Comparison of ENCODE assay signal across 31 cellular contexts in genomic region chr14:56107615-56108014, GRCh38.
"Had no signal": no experiment of that assay in that cellular context is flagged by ENCODE, and none has a peak within 500 bp of the region (broad histone marks: within the 10 kb centered on the region; RNA-seq: fewer than 3 reads in every experiment).

No MANE protein-coding gene starts in this region.

- H3K9me3 ChIP-seq: ascending aorta had no signal

- H3K9me3 Mint-ChIP-seq: activated CD4-positive, alpha-beta memory T cell treated with anti-CD3 and anti-CD28 coated beads, Interleukin-2, amount 10 ng/mL, durations not matched to agents 7 days and 5 days; activated CD4-positive, alpha-beta T cell treated with anti-CD3 and anti-CD28 coated beads, Interleukin-2, amount 10 ng/mL, durations not matched to agents 7 days and 5 days; activated naive CD4-positive, alpha-beta T cell treated with anti-CD3 and anti-CD28 coated beads, Interleukin-2, amount 10 ng/mL, durations not matched to agents 7 days and 5 days; activated naive CD4-positive, alpha-beta T cell treated with anti-CD3 and anti-CD28 coated beads, Interleukin-2, amount 50 U/mL, for 72 hours; activated naive CD8-positive, alpha-beta T cell treated with anti-CD3 and anti-CD28 coated beads, Interleukin-2, amount 10 ng/mL, durations not matched to agents 7 days and 5 days; activated T-cell treated with anti-CD3 and anti-CD28 coated beads, Interleukin-2, amount 50 U/mL, for 24 hours; activated T-cell treated with anti-CD3 and anti-CD28 coated beads, Interleukin-2, amount 50 U/mL, for 72 hours; central memory CD8-positive, alpha-beta T cell; dendritic cell treated with granulocyte-macrophage colony-stimulating factor and Interleukin-4, amounts not matched to agents 40 ng/mL and 50 ng/mL, for 4 days; endodermal cell; T-helper 2 cell treated with Interferon-gamma antibody and Interleukin-4, amounts not matched to agents 5 μg/mL and 100 μg/mL, for 36 hours had no signal

- ATAC-seq: activated CD4-positive, alpha-beta T cell treated with anti-CD3 and anti-CD28 coated beads for 36 hours; activated naive CD4-positive, alpha-beta T cell treated with anti-CD3 and anti-CD28 coated beads, Interleukin-2, amount 50 U/mL, for 72 hours; activated T-cell treated with anti-CD3 and anti-CD28 coated beads, Interleukin-2, amount 50 U/mL, for 72 hours; esophagus mucosa; T-helper 17 cell had no signal

- FAIRE-seq: bronchial epithelial cell, frontal cortex had no signal

- H3K27ac Mint-ChIP-seq: activated CD4-positive, alpha-beta memory T cell treated with anti-CD3 and anti-CD28 coated beads, Interleukin-2, amount 10 ng/mL, durations not matched to agents 7 days and 5 days; activated CD4-positive, alpha-beta T cell treated with anti-CD3 and anti-CD28 coated beads for 36 hours; activated CD4-positive, alpha-beta T cell treated with anti-CD3 and anti-CD28 coated beads, Interleukin-2, amount 10 ng/mL, durations not matched to agents 7 days and 5 days; activated naive CD4-positive, alpha-beta T cell treated with anti-CD3 and anti-CD28 coated beads, Interleukin-2, amount 10 ng/mL, durations not matched to agents 7 days and 5 days; activated naive CD4-positive, alpha-beta T cell treated with anti-CD3 and anti-CD28 coated beads, Interleukin-2, amount 50 U/mL, for 72 hours; activated naive CD8-positive, alpha-beta T cell treated with anti-CD3 and anti-CD28 coated beads, Interleukin-2, amount 10 ng/mL, durations not matched to agents 7 days and 5 days; activated T-cell treated with anti-CD3 and anti-CD28 coated beads, Interleukin-2, amount 50 U/mL, for 24 hours; activated T-cell treated with anti-CD3 and anti-CD28 coated beads, Interleukin-2, amount 50 U/mL, for 72 hours; dendritic cell treated with granulocyte-macrophage colony-stimulating factor and Interleukin-4, amounts not matched to agents 40 ng/mL and 50 ng/mL, for 4 days; endodermal cell; T-helper 17 cell; T-helper 2 cell treated with Interferon-gamma antibody and Interleukin-4, amounts not matched to agents 5 μg/mL and 100 μg/mL, for 36 hours had no signal

- H3K36me3 ChIP-seq: ascending aorta, brain microvascular endothelial cell had no signal

- H3K27ac ChIP-seq: ascending aorta, brain microvascular endothelial cell, coronary artery, dorsolateral prefrontal cortex had no signal

- H3K27me3 ChIP-seq: ascending aorta, brain microvascular endothelial cell, dorsolateral prefrontal cortex had no signal

- H3K4me3 Mint-ChIP-seq: activated CD4-positive, alpha-beta memory T cell treated with anti-CD3 and anti-CD28 coated beads, Interleukin-2, amount 10 ng/mL, durations not matched to agents 7 days and 5 days; activated CD4-positive, alpha-beta T cell treated with anti-CD3 and anti-CD28 coated beads for 36 hours; activated CD4-positive, alpha-beta T cell treated with anti-CD3 and anti-CD28 coated beads, Interleukin-2, amount 10 ng/mL, durations not matched to agents 7 days and 5 days; activated naive CD4-positive, alpha-beta T cell treated with anti-CD3 and anti-CD28 coated beads, Interleukin-2, amount 10 ng/mL, durations not matched to agents 7 days and 5 days; activated naive CD8-positive, alpha-beta T cell treated with anti-CD3 and anti-CD28 coated beads, Interleukin-2, amount 10 ng/mL, durations not matched to agents 7 days and 5 days; activated T-cell treated with anti-CD3 and anti-CD28 coated beads, Interleukin-2, amount 50 U/mL, for 24 hours; activated T-cell treated with anti-CD3 and anti-CD28 coated beads, Interleukin-2, amount 50 U/mL, for 72 hours; central memory CD8-positive, alpha-beta T cell; dendritic cell treated with granulocyte-macrophage colony-stimulating factor and Interleukin-4, amounts not matched to agents 40 ng/mL and 50 ng/mL, for 4 days; endodermal cell; T-helper 17 cell; T-helper 2 cell treated with Interferon-gamma antibody and Interleukin-4, amounts not matched to agents 5 μg/mL and 100 μg/mL, for 36 hours had no signal

- H3K4me3 ChIP-seq: ascending aorta, coronary artery, dorsolateral prefrontal cortex had no signal

- DNase-seq: activated CD4-positive, alpha-beta memory T cell treated with anti-CD3 and anti-CD28 coated beads, Interleukin-2, amount 10 ng/mL, durations not matched to agents 7 days and 5 days; activated CD4-positive, alpha-beta T cell treated with anti-CD3 and anti-CD28 coated beads for 36 hours; activated CD4-positive, alpha-beta T cell treated with anti-CD3 and anti-CD28 coated beads, Interleukin-2, amount 10 ng/mL, durations not matched to agents 7 days and 5 days; activated CD4-positive, alpha-beta T cell treated with anti-CD3 and anti-CD28 coated beads, Interleukin-2, amount 50 U/mL, for 4 hours; activated CD4-positive, CD25-positive, alpha-beta regulatory T cell; activated CD4-positive, CD25-positive, alpha-beta regulatory T cell treated with anti-CD3 and anti-CD28 coated beads, Interleukin-2, amount 50 U/mL, for 72 hours; activated CD8-positive, alpha-beta memory T cell treated with anti-CD3 and anti-CD28 coated beads, Interleukin-2, amount 50 U/mL, for 48 hours; activated gamma-delta T cell; activated naive CD4-positive, alpha-beta T cell; activated naive CD4-positive, alpha-beta T cell treated with anti-CD3 and anti-CD28 coated beads, Interleukin-2, amount 10 ng/mL, durations not matched to agents 7 days and 5 days; activated naive CD8-positive, alpha-beta T cell treated with anti-CD3 and anti-CD28 coated beads, Interleukin-2, amount 10 ng/mL, durations not matched to agents 7 days and 5 days; activated T-cell treated with anti-CD3 and anti-CD28 coated beads for 4 hours; activated T-cell treated with anti-CD3 and anti-CD28 coated beads, Interleukin-2, amount 50 U/mL, for 24 hours; activated T-cell treated with anti-CD3 and anti-CD28 coated beads, Interleukin-2, amount 50 U/mL, for 72 hours; brain microvascular endothelial cell; dorsolateral prefrontal cortex; effector memory CD4-positive, alpha-beta T cell; endodermal cell; foreskin fibroblast; T-helper 1 cell; T-helper 17 cell; T1000 had no signal

- H3K4me1 ChIP-seq: ascending aorta had no signal

- H3K36me3 Mint-ChIP-seq: activated naive CD4-positive, alpha-beta T cell treated with anti-CD3 and anti-CD28 coated beads, Interleukin-2, amount 10 ng/mL, durations not matched to agents 7 days and 5 days; activated naive CD4-positive, alpha-beta T cell treated with anti-CD3 and anti-CD28 coated beads, Interleukin-2, amount 50 U/mL, for 72 hours; activated naive CD8-positive, alpha-beta T cell treated with anti-CD3 and anti-CD28 coated beads, Interleukin-2, amount 10 ng/mL, durations not matched to agents 7 days and 5 days had no signal

- H3K4me1 Mint-ChIP-seq: activated CD4-positive, alpha-beta memory T cell treated with anti-CD3 and anti-CD28 coated beads, Interleukin-2, amount 10 ng/mL, durations not matched to agents 7 days and 5 days; activated naive CD8-positive, alpha-beta T cell treated with anti-CD3 and anti-CD28 coated beads, Interleukin-2, amount 10 ng/mL, durations not matched to agents 7 days and 5 days; central memory CD8-positive, alpha-beta T cell; endodermal cell had no signal

- H3K27me3 Mint-ChIP-seq: activated CD4-positive, alpha-beta T cell treated with anti-CD3 and anti-CD28 coated beads for 36 hours; dendritic cell treated with granulocyte-macrophage colony-stimulating factor and Interleukin-4, amounts not matched to agents 40 ng/mL and 50 ng/mL, for 4 days had no signal
